In genomic region chr12:54370218-54370730, GRCh38 we compare ENCODE assay signal across 1 cellular context.
TF ChIP-seq lines count a peak whose summit lies in the region.

No MANE protein-coding gene starts in this region.

TF ChIP-seq in K562, 482 proteins besides CTCF, POLR2A, EP300 and RAD21 (continued from another document):
- peak; percentile 38; the same call in 1 of the 2 replicates for TF ChIP-seq JUN (IDR thresholded peaks at IDR 0.05; ENCODE audit: borderline replicate concordance, low read depth, low read length)
- TF ChIP-seq JUN (CRISPR knock-in tag; IDR thresholded peaks at IDR 0.05; ENCODE audit: borderline replicate concordance): no peak
- no peak for TF ChIP-seq NELFE (IDR thresholded peaks at IDR 0.05; ENCODE audit: insufficient read depth, insufficient read length)
- TF ChIP-seq UBTF (IDR thresholded peaks at IDR 0.05; ENCODE audit: borderline replicate concordance in 1 of 2, low read depth in 2 of 2, low read length in 2 of 2): peak in 1 of 2 experiments; percentile 81; a peak in 1 of 4 replicates
- TF ChIP-seq JUND (IDR thresholded peaks at IDR 0.05; ENCODE audit: borderline replicate concordance, low read depth, low read length): 0 out of 2 replicates have a peak, but pooled peaks have one; percentile 12
- no peak for TF ChIP-seq JUND (tag; IDR thresholded peaks at IDR 0.05; ENCODE audit: borderline replicate concordance, low read depth, low read length)
- TF ChIP-seq ZBTB7A (IDR thresholded peaks at IDR 0.05; ENCODE audit: borderline replicate concordance, control insufficient read depth, low read depth, low read length): peak; percentile 79; the same call in 1 of the 2 replicates
- no peak for TF ChIP-seq POLR2B (IDR thresholded peaks at IDR 0.05; ENCODE audit: low read depth, partially characterized antibody)
- TF ChIP-seq PRMT5 (CRISPR knock-in tag; IDR thresholded peaks at IDR 0.05): no peak
- no peak for TF ChIP-seq KLF1 (tag; IDR thresholded peaks at IDR 0.05)
- TF ChIP-seq DPF2 (IDR thresholded peaks at IDR 0.05): no peak
- no peak for TF ChIP-seq EHMT2 (IDR thresholded peaks at IDR 0.05)
- TF ChIP-seq KLF16 (IDR thresholded peaks at IDR 0.05): no peak
- peak; percentile 57; the same call in 1 of the 2 replicates for TF ChIP-seq LCOR (CRISPR knock-in tag; IDR thresholded peaks at IDR 0.05)
- TF ChIP-seq MTA3 (IDR thresholded peaks at IDR 0.05; ENCODE audit: borderline replicate concordance): peak; percentile 60; the same call in 1 of the 2 replicates
- TF ChIP-seq, protein P1, sequence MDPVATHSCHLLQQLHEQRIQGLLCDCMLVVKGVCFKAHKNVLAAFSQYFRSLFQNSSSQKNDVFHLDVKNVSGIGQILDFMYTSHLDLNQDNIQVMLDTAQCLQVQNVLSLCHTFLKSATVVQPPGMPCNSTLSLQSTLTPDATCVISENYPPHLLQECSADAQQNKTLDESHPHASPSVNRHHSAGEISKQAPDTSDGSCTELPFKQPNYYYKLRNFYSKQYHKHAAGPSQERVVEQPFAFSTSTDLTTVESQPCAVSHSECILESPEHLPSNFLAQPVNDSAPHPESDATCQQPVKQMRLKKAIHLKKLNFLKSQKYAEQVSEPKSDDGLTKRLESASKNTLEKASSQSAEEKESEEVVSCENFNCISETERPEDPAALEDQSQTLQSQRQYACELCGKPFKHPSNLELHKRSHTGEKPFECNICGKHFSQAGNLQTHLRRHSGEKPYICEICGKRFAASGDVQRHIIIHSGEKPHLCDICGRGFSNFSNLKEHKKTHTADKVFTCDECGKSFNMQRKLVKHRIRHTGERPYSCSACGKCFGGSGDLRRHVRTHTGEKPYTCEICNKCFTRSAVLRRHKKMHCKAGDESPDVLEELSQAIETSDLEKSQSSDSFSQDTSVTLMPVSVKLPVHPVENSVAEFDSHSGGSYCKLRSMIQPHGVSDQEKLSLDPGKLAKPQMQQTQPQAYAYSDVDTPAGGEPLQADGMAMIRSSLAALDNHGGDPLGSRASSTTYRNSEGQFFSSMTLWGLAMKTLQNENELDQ (CRISPR knock-in tag; IDR thresholded peaks at IDR 0.05; ENCODE audit: borderline replicate concordance): no peak
- TF ChIP-seq TFAP4 (CRISPR knock-in tag; IDR thresholded peaks at IDR 0.05; ENCODE audit: borderline replicate concordance): peak; percentile 73
- peak; percentile 65; the same call in 1 of the 2 replicates for TF ChIP-seq MYNN (IDR thresholded peaks at IDR 0.05)
- TF ChIP-seq MYNN (CRISPR knock-in tag; IDR thresholded peaks at IDR 0.05): no peak
- TF ChIP-seq BHLHE40 (IDR thresholded peaks at IDR 0.05; ENCODE audit: low read length): peak; percentile 28; the same call in 1 of the 2 replicates
- no peak for TF ChIP-seq MBD2 (IDR thresholded peaks at IDR 0.05; ENCODE audit: borderline replicate concordance, low read depth)
- TF ChIP-seq, protein P2, sequence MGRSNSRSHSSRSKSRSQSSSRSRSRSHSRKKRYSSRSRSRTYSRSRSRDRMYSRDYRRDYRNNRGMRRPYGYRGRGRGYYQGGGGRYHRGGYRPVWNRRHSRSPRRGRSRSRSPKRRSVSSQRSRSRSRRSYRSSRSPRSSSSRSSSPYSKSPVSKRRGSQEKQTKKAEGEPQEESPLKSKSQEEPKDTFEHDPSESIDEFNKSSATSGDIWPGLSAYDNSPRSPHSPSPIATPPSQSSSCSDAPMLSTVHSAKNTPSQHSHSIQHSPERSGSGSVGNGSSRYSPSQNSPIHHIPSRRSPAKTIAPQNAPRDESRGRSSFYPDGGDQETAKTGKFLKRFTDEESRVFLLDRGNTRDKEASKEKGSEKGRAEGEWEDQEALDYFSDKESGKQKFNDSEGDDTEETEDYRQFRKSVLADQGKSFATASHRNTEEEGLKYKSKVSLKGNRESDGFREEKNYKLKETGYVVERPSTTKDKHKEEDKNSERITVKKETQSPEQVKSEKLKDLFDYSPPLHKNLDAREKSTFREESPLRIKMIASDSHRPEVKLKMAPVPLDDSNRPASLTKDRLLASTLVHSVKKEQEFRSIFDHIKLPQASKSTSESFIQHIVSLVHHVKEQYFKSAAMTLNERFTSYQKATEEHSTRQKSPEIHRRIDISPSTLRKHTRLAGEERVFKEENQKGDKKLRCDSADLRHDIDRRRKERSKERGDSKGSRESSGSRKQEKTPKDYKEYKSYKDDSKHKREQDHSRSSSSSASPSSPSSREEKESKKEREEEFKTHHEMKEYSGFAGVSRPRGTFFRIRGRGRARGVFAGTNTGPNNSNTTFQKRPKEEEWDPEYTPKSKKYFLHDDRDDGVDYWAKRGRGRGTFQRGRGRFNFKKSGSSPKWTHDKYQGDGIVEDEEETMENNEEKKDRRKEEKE (IDR thresholded peaks at IDR 0.05; ENCODE audit: borderline replicate concordance in 1 of 2, control insufficient read depth in 1 of 2, low read depth in 2 of 2, low read length in 1 of 2): 0 out of 4 replicates have a peak, but pooled peaks of 1 of the 2 experiments have one; percentile 28
- peak; percentile 42 to 61; a peak in 2 of 4 replicates for TF ChIP-seq MNT (conservative IDR thresholded peaks at IDR 0.05)
- TF ChIP-seq, protein P3, sequence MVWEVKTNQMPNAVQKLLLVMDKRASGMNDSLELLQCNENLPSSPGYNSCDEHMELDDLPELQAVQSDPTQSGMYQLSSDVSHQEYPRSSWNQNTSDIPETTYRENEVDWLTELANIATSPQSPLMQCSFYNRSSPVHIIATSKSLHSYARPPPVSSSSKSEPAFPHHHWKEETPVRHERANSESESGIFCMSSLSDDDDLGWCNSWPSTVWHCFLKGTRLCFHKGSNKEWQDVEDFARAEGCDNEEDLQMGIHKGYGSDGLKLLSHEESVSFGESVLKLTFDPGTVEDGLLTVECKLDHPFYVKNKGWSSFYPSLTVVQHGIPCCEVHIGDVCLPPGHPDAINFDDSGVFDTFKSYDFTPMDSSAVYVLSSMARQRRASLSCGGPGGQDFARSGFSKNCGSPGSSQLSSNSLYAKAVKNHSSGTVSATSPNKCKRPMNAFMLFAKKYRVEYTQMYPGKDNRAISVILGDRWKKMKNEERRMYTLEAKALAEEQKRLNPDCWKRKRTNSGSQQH (CRISPR knock-in tag; IDR thresholded peaks at IDR 0.05): peak; percentile 4; the same call in 1 of the 2 replicates
- peak; percentile 15; the same call in 1 of the 2 replicates for TF ChIP-seq SP1 (CRISPR knock-in tag; IDR thresholded peaks at IDR 0.05)
- peak; percentile 77; the same call in 1 of the 2 replicates for TF ChIP-seq KAT7 (CRISPR knock-in tag; IDR thresholded peaks at IDR 0.05; ENCODE audit: borderline replicate concordance)
- peak; percentile 61 for TF ChIP-seq CXXC5 (CRISPR knock-in tag; IDR thresholded peaks at IDR 0.05)
- peak; percentile 58 for TF ChIP-seq L3MBTL2 (IDR thresholded peaks at IDR 0.05)
- TF ChIP-seq PCBP1 (IDR thresholded peaks at IDR 0.05; ENCODE audit: low read depth, low read length, poor library complexity, severe bottlenecking): peak; percentile 86
- TF ChIP-seq CCNT2 (IDR thresholded peaks at IDR 0.05; ENCODE audit: borderline replicate concordance, extremely low read depth, insufficient read length, low read depth, low read length): peak; percentile 61
- peak; percentile 51 for TF ChIP-seq HMGN3 (IDR thresholded peaks at IDR 0.05; ENCODE audit: borderline replicate concordance, extremely low read depth, insufficient read length, low read depth, low read length)
- TF ChIP-seq SMAD3 (CRISPR knock-in tag; conservative IDR thresholded peaks at IDR 0.05): no peak
- TF ChIP-seq BRF1 (IDR thresholded peaks at IDR 0.05; ENCODE audit: borderline replicate concordance, extremely low read depth, insufficient read length): no peak
- no peak for TF ChIP-seq TARDBP (IDR thresholded peaks at IDR 0.05)
TF ChIP-seq in K562: peak in this region for 71.
